In the genomic region with DNA sequence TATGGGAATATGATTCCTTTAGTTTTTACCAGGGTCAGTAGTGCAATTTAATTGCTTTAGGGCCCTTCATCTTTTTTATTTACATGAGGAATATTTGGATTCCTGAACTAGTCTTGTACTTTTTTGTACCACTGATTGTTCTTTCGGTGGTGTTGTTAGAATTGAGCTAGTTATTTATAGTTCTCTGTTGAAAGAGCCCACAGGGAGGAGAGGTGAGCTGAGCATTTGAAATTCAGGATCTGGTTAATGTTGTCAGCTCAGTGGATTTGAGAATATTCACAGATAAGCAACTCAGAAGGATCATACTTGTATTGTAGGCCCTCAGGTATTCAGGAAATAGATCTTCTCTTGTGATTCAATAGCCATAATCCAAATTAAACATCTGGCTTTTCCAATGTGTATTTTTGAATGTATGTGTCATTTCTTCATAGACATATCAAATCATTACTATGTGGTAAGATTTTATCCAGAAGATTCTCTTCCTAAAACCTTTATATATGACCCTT, we compare ENCODE assay signal across 36 cellular contexts.
"Had no signal": no experiment of that assay in that cellular context is flagged by ENCODE, and none has a peak within 500 bp of the region (broad histone marks: within the 10 kb centered on the region; RNA-seq: fewer than 3 reads in every experiment).

No MANE protein-coding gene starts in this region.

- H3K27ac Mint-ChIP-seq: activated B cell treated with CpG ODN at 0.5 μM for 24 hours; activated CD4-positive, alpha-beta memory T cell treated with anti-CD3 and anti-CD28 coated beads for 36 hours; activated CD4-positive, alpha-beta T cell treated with anti-CD3 and anti-CD28 coated beads, Interleukin-2, amount 10 ng/mL, durations not matched to agents 24 days and 14 days; activated CD8-positive, alpha-beta T cell treated with anti-CD3 and anti-CD28 coated beads for 36 hours; activated naive CD4-positive, alpha-beta T cell treated with anti-CD3 and anti-CD28 coated beads for 36 hours; activated naive CD4-positive, alpha-beta T cell treated with anti-CD3 and anti-CD28 coated beads, Interleukin-2, amount 50 U/mL, for 72 hours; activated naive CD8-positive, alpha-beta T cell treated with anti-CD3 and anti-CD28 coated beads for 36 hours; activated T-cell treated with anti-CD3 and anti-CD28 coated beads, Interleukin-2, amount 50 U/mL, for 72 hours; activated T-helper 1 cell treated with anti-CD3 and anti-CD28 coated beads, Interleukin-12 subunit alpha, Interleukin-12 subunit beta, Interleukin-2, Interleukin-4 antibody, amounts not matched to agents 30 ng/mL and 10 ng/mL and 1 ng/mL, durations not matched to agents 14 hours and 24 hours and 36 hours; activated T-helper 17 cell treated with anti-CD3 and anti-CD28 coated beads, Interleukin-2, amount 50 U/mL, for 72 hours; T-helper 1 cell treated with Interleukin-12 subunit alpha and Interleukin-12 subunit beta and Interleukin-4 antibody, amounts not matched to agents 30 μg/mL and 1 μg/mL, for 36 hours; T-helper 2 cell treated with Interferon-gamma antibody and Interleukin-4, amounts not matched to agents 5 μg/mL and 100 μg/mL, for 36 hours had no signal

- H3K27me3 Mint-ChIP-seq: activated B cell treated with CpG ODN at 0.5 μM for 24 hours; activated CD4-positive, alpha-beta memory T cell treated with anti-CD3 and anti-CD28 coated beads for 36 hours; activated CD4-positive, alpha-beta T cell treated with anti-CD3 and anti-CD28 coated beads, Interleukin-2, amount 10 ng/mL, durations not matched to agents 24 days and 14 days; activated CD8-positive, alpha-beta T cell treated with anti-CD3 and anti-CD28 coated beads for 36 hours; activated naive CD8-positive, alpha-beta T cell treated with anti-CD3 and anti-CD28 coated beads for 36 hours; activated T-helper 17 cell treated with anti-CD3 and anti-CD28 coated beads, Interleukin-2, amount 50 U/mL, for 72 hours; central memory CD8-positive, alpha-beta T cell had no signal

- H3K9me3 ChIP-seq: adrenal gland, body of pancreas, breast epithelium had no signal

- H3K36me3 ChIP-seq: adrenal gland, brain microvascular endothelial cell, breast epithelium had no signal

- H3K9me3 Mint-ChIP-seq: activated CD4-positive, alpha-beta memory T cell treated with anti-CD3 and anti-CD28 coated beads for 36 hours; activated CD4-positive, alpha-beta T cell treated with anti-CD3 and anti-CD28 coated beads, Interleukin-2, amount 10 ng/mL, durations not matched to agents 24 days and 14 days; activated T-cell treated with anti-CD3 and anti-CD28 coated beads, Interleukin-2, amount 50 U/mL, for 4 hours; activated T-helper 1 cell treated with anti-CD3 and anti-CD28 coated beads, Interleukin-12 subunit alpha, Interleukin-12 subunit beta, Interleukin-2, Interleukin-4 antibody, amounts not matched to agents 30 ng/mL and 10 ng/mL and 1 ng/mL, durations not matched to agents 14 hours and 24 hours and 36 hours; activated T-helper 17 cell treated with anti-CD3 and anti-CD28 coated beads, Interleukin-2, amount 50 U/mL, for 72 hours; T-helper 1 cell treated with Interleukin-12 subunit alpha and Interleukin-12 subunit beta and Interleukin-4 antibody, amounts not matched to agents 30 μg/mL and 1 μg/mL, for 36 hours; T-helper 2 cell treated with Interferon-gamma antibody and Interleukin-4, amounts not matched to agents 5 μg/mL and 100 μg/mL, for 36 hours had no signal

- DNase-seq: activated B cell treated with CpG ODN at 0.5 μM for 24 hours; activated CD4-positive, alpha-beta memory T cell treated with anti-CD3 and anti-CD28 coated beads for 36 hours; activated CD4-positive, alpha-beta T cell treated with anti-CD3 and anti-CD28 coated beads for 4 hours; activated CD4-positive, alpha-beta T cell treated with anti-CD3 and anti-CD28 coated beads, Interleukin-2, amount 10 ng/mL, durations not matched to agents 24 days and 14 days; activated CD4-positive, alpha-beta T cell treated with anti-CD3 and anti-CD28 coated beads, Interleukin-2, amount 50 U/mL, for 1 hour; activated CD4-positive, alpha-beta T cell treated with anti-CD3 and anti-CD28 coated beads, Interleukin-2, amount 50 U/mL, for 4 hours; activated CD4-positive, CD25-positive, alpha-beta regulatory T cell treated with anti-CD3 and anti-CD28 coated beads, Interleukin-2, amount 50 U/mL, for 72 hours; activated CD8-positive, alpha-beta memory T cell treated with anti-CD3 and anti-CD28 coated beads, Interleukin-2, amount 50 U/mL, for 4 hours; activated CD8-positive, alpha-beta T cell treated with anti-CD3 and anti-CD28 coated beads for 36 hours; activated effector memory CD4-positive, alpha-beta T cell treated with anti-CD3 and anti-CD28 coated beads, Interleukin-2, amount 50 U/mL, for 16 hours; activated gamma-delta T cell treated with Interleukin-2 at 50 U/mL for 16 hours; activated naive CD4-positive, alpha-beta T cell; activated naive CD4-positive, alpha-beta T cell treated with anti-CD3 and anti-CD28 coated beads for 36 hours; activated naive CD4-positive, alpha-beta T cell treated with anti-CD3 and anti-CD28 coated beads, Interleukin-2, amount 50 U/mL, for 16 hours; activated naive CD8-positive, alpha-beta T cell treated with anti-CD3 and anti-CD28 coated beads for 36 hours; activated T-cell treated with anti-CD3 and anti-CD28 coated beads for 4 hours; activated T-cell treated with anti-CD3 and anti-CD28 coated beads, Interleukin-2, amount 50 U/mL, for 1 hour; activated T-cell treated with anti-CD3 and anti-CD28 coated beads, Interleukin-2, amount 50 U/mL, for 4 hours; activated T-cell treated with anti-CD3 and anti-CD28 coated beads, Interleukin-2, amount 50 U/mL, for 72 hours; adrenal gland; amniotic stem cell; aorta; body of pancreas; brain microvascular endothelial cell; caudate nucleus; cerebellar nuclear complex; T-helper 2 cell; T-helper 9 cell had no signal

- H3K4me1 Mint-ChIP-seq: activated B cell treated with CpG ODN at 0.5 μM for 24 hours; activated CD4-positive, alpha-beta T cell treated with anti-CD3 and anti-CD28 coated beads, Interleukin-2, amount 10 ng/mL, durations not matched to agents 24 days and 14 days; activated naive CD8-positive, alpha-beta T cell treated with anti-CD3 and anti-CD28 coated beads for 36 hours; activated T-helper 17 cell treated with anti-CD3 and anti-CD28 coated beads, Interleukin-2, amount 50 U/mL, for 72 hours; central memory CD8-positive, alpha-beta T cell had no signal

- ATAC-seq: activated CD8-positive, alpha-beta T cell treated with anti-CD3 and anti-CD28 coated beads for 36 hours; activated naive CD4-positive, alpha-beta T cell treated with anti-CD3 and anti-CD28 coated beads, Interleukin-2, amount 50 U/mL, for 72 hours; activated T-cell treated with anti-CD3 and anti-CD28 coated beads, Interleukin-2, amount 50 U/mL, for 4 hours; activated T-cell treated with anti-CD3 and anti-CD28 coated beads, Interleukin-2, amount 50 U/mL, for 72 hours; activated T-helper 17 cell treated with anti-CD3 and anti-CD28 coated beads, Interleukin-2, amount 50 U/mL, for 72 hours; body of pancreas had no signal

- H3K4me3 ChIP-seq: adrenal gland, body of pancreas, breast epithelium had no signal

- H3K4me3 Mint-ChIP-seq: activated B cell treated with CpG ODN at 0.5 μM for 24 hours; activated CD4-positive, alpha-beta memory T cell treated with anti-CD3 and anti-CD28 coated beads for 36 hours; activated CD4-positive, alpha-beta T cell treated with anti-CD3 and anti-CD28 coated beads, Interleukin-2, amount 10 ng/mL, durations not matched to agents 24 days and 14 days; activated CD8-positive, alpha-beta T cell treated with anti-CD3 and anti-CD28 coated beads for 36 hours; activated naive CD4-positive, alpha-beta T cell treated with anti-CD3 and anti-CD28 coated beads for 36 hours; activated naive CD8-positive, alpha-beta T cell treated with anti-CD3 and anti-CD28 coated beads for 36 hours; activated T-cell treated with anti-CD3 and anti-CD28 coated beads, Interleukin-2, amount 50 U/mL, for 4 hours; activated T-cell treated with anti-CD3 and anti-CD28 coated beads, Interleukin-2, amount 50 U/mL, for 72 hours; activated T-helper 1 cell treated with anti-CD3 and anti-CD28 coated beads, Interleukin-12 subunit alpha, Interleukin-12 subunit beta, Interleukin-2, Interleukin-4 antibody, amounts not matched to agents 30 ng/mL and 10 ng/mL and 1 ng/mL, durations not matched to agents 14 hours and 24 hours and 36 hours; activated T-helper 17 cell treated with anti-CD3 and anti-CD28 coated beads, Interleukin-2, amount 50 U/mL, for 72 hours; central memory CD8-positive, alpha-beta T cell; T-helper 1 cell treated with Interleukin-12 subunit alpha and Interleukin-12 subunit beta and Interleukin-4 antibody, amounts not matched to agents 30 μg/mL and 1 μg/mL, for 36 hours; T-helper 2 cell treated with Interferon-gamma antibody and Interleukin-4, amounts not matched to agents 5 μg/mL and 100 μg/mL, for 36 hours had no signal

- H3K27ac ChIP-seq: adrenal gland, body of pancreas, brain microvascular endothelial cell, breast epithelium, VCaP had no signal

- H3K4me1 ChIP-seq: adrenal gland, body of pancreas, breast epithelium had no signal

- H3K36me3 Mint-ChIP-seq: activated CD4-positive, alpha-beta memory T cell treated with anti-CD3 and anti-CD28 coated beads for 36 hours; activated naive CD4-positive, alpha-beta T cell treated with anti-CD3 and anti-CD28 coated beads, Interleukin-2, amount 50 U/mL, for 72 hours; activated naive CD8-positive, alpha-beta T cell treated with anti-CD3 and anti-CD28 coated beads for 36 hours had no signal

- H3K27me3 ChIP-seq: adrenal gland, body of pancreas, brain microvascular endothelial cell, breast epithelium had no signal
